In genomic region chr2:74297391-74297790, GRCh38 we compare ENCODE assay signal across 14 cellular contexts.
DNase-seq lines count a peak whose midpoint lies in the region; ATAC-seq and TF ChIP-seq lines count a peak whose summit lies in the region.
"Had no signal": no experiment of that assay in that cellular context is flagged by ENCODE, and none has a peak within 500 bp of the region (broad histone marks: within the 10 kb centered on the region; RNA-seq: fewer than 3 reads in every experiment).

No MANE protein-coding gene starts in this region.

- no peak for TF ChIP-seq CTCF in coronary artery (IDR thresholded peaks at IDR 0.05)

- H3K27ac ChIP-seq in coronary artery: no peak overlapping the region
- H3K27ac ChIP-seq: Peyer's patch had no signal

- peak; percentile 11 for DNase-seq in NOMO-1 treated with DMSO at 0.1 percent for 48 hours (lab: John Stamatoyannopoulos, UW; ENCODE audit: unreplicated experiment)
- DNase-seq in NOMO-1 treated with dmso at 0.1 percent for 144 hours (lab: John Stamatoyannopoulos, UW; ENCODE audit: unreplicated experiment): no peak
- DNase-seq in NAMALWA (ENCODE audit: low spot score): peak; percentile 31
- DNase-seq in Ammon's horn (ENCODE audit: low spot score): no peak
- no peak for DNase-seq in coronary artery (ENCODE audit: low spot score)
- DNase-seq in GM03348 (ENCODE audit: low spot score): no peak
- no peak for DNase-seq in inferior parietal cortex (ENCODE audit: extremely low spot score)
- DNase-seq: activated CD4-positive, alpha-beta T cell treated with anti-CD3 and anti-CD28 coated beads for 1 hour; activated naive CD4-positive, alpha-beta T cell treated with Interleukin-2 at 50 U/mL for 16 hours; CD4-positive, CD25-positive, alpha-beta regulatory T cell; dermis blood vessel endothelial cell; nephron progenitor cell; Peyer's patch had no signal

- no peak overlapping the region for H3K4me3 ChIP-seq in coronary artery
- H3K4me3 ChIP-seq: Peyer's patch had no signal

- peak; percentile 65 for ATAC-seq in GM21786 (IDR thresholded peaks at IDR 0.05; ENCODE audit: unreplicated experiment)

Comparison
In these comparisons a context has a peak if more than half of its experiments do, and no peak if none do; other contexts are left out.
1. DNase-seq: peak in NOMO-1 treated with DMSO at 0.1 percent for 48 hours (single experiment) and NAMALWA (single experiment); none in NOMO-1 treated with dmso at 0.1 percent for 144 hours (single experiment), Ammon's horn (single experiment), coronary artery (single experiment), GM03348 (single experiment) and inferior parietal cortex (single experiment).